In the genomic region with DNA sequence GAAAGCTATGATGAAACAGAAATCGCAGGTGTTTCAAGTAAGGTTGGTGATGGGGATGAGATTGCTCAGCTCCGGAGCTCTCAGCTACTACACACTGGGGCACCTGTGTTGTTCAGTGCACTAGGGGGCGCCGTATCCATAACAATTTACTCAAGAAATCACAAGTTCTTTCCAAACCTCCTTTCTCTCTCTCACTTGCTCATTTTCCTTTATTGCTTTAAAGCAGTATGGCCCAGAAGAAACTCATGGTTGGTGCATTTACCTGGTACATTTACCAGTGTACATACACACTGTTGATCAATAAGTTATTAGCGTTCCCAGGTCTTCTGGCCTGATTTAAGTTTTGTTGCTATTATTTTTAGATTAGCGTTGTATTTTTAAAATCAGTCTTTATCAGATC, we compare ENCODE assay signal across 7 cellular contexts.
A peak's percentile ranks its signal among the peaks of the same experiment; 100 is the strongest.
DNase-seq lines count a peak whose midpoint lies in the region; ATAC-seq and TF ChIP-seq lines count a peak whose summit lies in the region.

No MANE protein-coding gene starts in this region.

- peak; percentile 35 for DNase-seq in NCI-H345 treated with DMSO at 0.1 percent for 48 hours (lab: John Stamatoyannopoulos, UW; ENCODE audit: unreplicated experiment)
- DNase-seq in activated CD4-positive, CD25-positive, alpha-beta regulatory T cell treated with anti-CD3 and anti-CD28 coated beads, Interleukin-2, amount 50 U/mL, for 16 hours (ENCODE audit: low read depth, low spot score) = peak; percentile 75
- DNase-seq in central memory CD4-positive, alpha-beta T cell = peak; percentile 74
- DNase-seq in kidney epithelial cell (ENCODE audit: low read depth) = no peak
- peak; percentile 90 for DNase-seq in stimulated activated CD4-positive, alpha-beta T cell treated with anti-CD3 and anti-CD28 coated beads, Interleukin-4, amount 100 ng/mL, for 24 hours

- no peaks in the 10 kb centered on the region for H3K36me3 ChIP-seq in kidney epithelial cell (ENCODE audit: control insufficient read depth, insufficient read depth, low read length)

- ATAC-seq in GM18499 (IDR thresholded peaks at IDR 0.05; ENCODE audit: insufficient read depth, unreplicated experiment) = peak; percentile 62
- ATAC-seq in HG03066 (IDR thresholded peaks at IDR 0.05; ENCODE audit: low read depth, unreplicated experiment) = peak; percentile 69

- no peak overlapping the region for H3K4me3 ChIP-seq in kidney epithelial cell (ENCODE audit: low read depth, low read length)

- TF ChIP-seq CTCF in kidney epithelial cell (IDR thresholded peaks at IDR 0.05; ENCODE audit: insufficient read depth, low read length, poor library complexity, severe bottlenecking) = peak; percentile 87

- peaks cover 2% of the 10 kb centered on the region for H3K27me3 ChIP-seq in kidney epithelial cell (ENCODE audit: control insufficient read depth, insufficient read depth, low read length)
